28 cellular contexts compared by ENCODE assay signal in the genomic region with DNA sequence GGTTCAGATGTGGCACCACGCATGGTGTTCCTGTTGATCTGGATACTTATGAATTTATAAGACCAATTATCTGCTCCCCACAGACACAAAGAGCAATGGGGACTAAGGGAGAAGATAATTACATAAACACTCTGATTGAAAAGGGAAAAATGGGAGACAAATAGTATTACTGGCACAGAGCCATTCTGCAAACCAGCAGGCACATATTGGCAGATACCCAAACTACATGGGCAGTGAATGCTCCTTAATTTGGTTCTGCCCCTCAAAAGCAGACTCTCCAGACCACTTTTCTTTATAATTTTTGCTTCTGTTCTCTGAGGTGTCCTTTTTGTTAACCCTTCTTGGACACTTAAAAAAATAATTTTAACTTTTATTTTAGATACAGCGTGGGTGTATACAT.
DNase-seq lines count a peak whose midpoint lies in the region; ATAC-seq lines count a peak whose summit lies in the region.
"Had no signal": no experiment of that assay in that cellular context is flagged by ENCODE, and none has a peak within 500 bp of the region (broad histone marks: within the 10 kb centered on the region; RNA-seq: fewer than 3 reads in every experiment).

No MANE protein-coding gene starts in this region.

- no peaks in the 10 kb centered on the region for H3K27me3 Mint-ChIP-seq in activated CD8-positive, alpha-beta T cell treated with anti-CD3 and anti-CD28 coated beads, Interleukin-2, amount 10 ng/mL, durations not matched to agents 7 days and 5 days (ENCODE audit: low read depth)
- H3K27me3 Mint-ChIP-seq: T-cell had no signal

- H3K4me3 Mint-ChIP-seq in activated CD8-positive, alpha-beta T cell treated with anti-CD3 and anti-CD28 coated beads, Interleukin-2, amount 10 ng/mL, durations not matched to agents 7 days and 5 days, result no peak overlapping the region
- H3K4me3 Mint-ChIP-seq: CD14-positive monocyte, neural progenitor cell, T-cell had no signal

- H3K36me3 Mint-ChIP-seq in activated CD8-positive, alpha-beta T cell treated with anti-CD3 and anti-CD28 coated beads, Interleukin-2, amount 10 ng/mL, durations not matched to agents 7 days and 5 days (ENCODE audit: low read depth), result no peaks in the 10 kb centered on the region
- H3K36me3 Mint-ChIP-seq: CD14-positive monocyte, neural progenitor cell, T-cell had no signal

- no peak overlapping the region for H3K27ac Mint-ChIP-seq in activated CD8-positive, alpha-beta T cell treated with anti-CD3 and anti-CD28 coated beads, Interleukin-2, amount 10 ng/mL, durations not matched to agents 7 days and 5 days
- H3K27ac Mint-ChIP-seq: activated naive CD4-positive, alpha-beta T cell treated with anti-CD3 and anti-CD28 coated beads, Interleukin-2, amount 50 U/mL, for 72 hours; CD14-positive monocyte; neural progenitor cell; T-cell had no signal

- no peaks in the 10 kb centered on the region for H3K4me1 Mint-ChIP-seq in activated CD8-positive, alpha-beta T cell treated with anti-CD3 and anti-CD28 coated beads, Interleukin-2, amount 10 ng/mL, durations not matched to agents 7 days and 5 days (ENCODE audit: low read depth)
- H3K4me1 Mint-ChIP-seq: CD14-positive monocyte, neural progenitor cell, T-cell had no signal

- DNase-seq in DMS 273 (lab: John Stamatoyannopoulos, UW; ENCODE audit: unreplicated experiment) (peak; percentile 32), DMS 273 treated with DMSO at 0.1 percent for 48 hours (lab: John Stamatoyannopoulos, UW) (no peak), NCI-H1436 (lab: John Stamatoyannopoulos, UW) (peak; percentile 66), NCI-H2227 treated with DMSO at 0.1 percent for 48 hours (lab: John Stamatoyannopoulos, UW) (peak; percentile 73), SHP77 treated with DMSO at 0.1 percent for 48 hours (lab: John Stamatoyannopoulos, UW) (peak; percentile 47), Kasumi-1 (lab: John Stamatoyannopoulos, UW) (no peak), GM19240 (ENCODE audit: insufficient read length, low spot score) (no peak)
- DNase-seq in activated CD8-positive, alpha-beta T cell treated with anti-CD3 and anti-CD28 coated beads, Interleukin-2, amount 10 ng/mL, durations not matched to agents 7 days and 5 days, result no peak
- DNase-seq: activated CD4-positive, alpha-beta T cell treated with anti-CD3 and anti-CD28 coated beads for 48 hours; activated effector memory CD4-positive, alpha-beta T cell treated with Interleukin-2 at 50 U/mL for 16 hours; amygdala; brain microvascular endothelial cell; H7; heart right ventricle; KG1; left ventricle myocardium superior; mesendoderm; MG63; NCI-H187 treated with DMSO at 0.1 percent for 48 hours; NCI-H526 treated with DMSO at 0.1 percent for 48 hours; pancreas; retina; stimulated activated naive CD4-positive, alpha-beta T cell; T-cell; WERI-Rb-1 had no signal

- H3K9me3 Mint-ChIP-seq in activated CD8-positive, alpha-beta T cell treated with anti-CD3 and anti-CD28 coated beads, Interleukin-2, amount 10 ng/mL, durations not matched to agents 7 days and 5 days (ENCODE audit: insufficient read depth), result peaks cover 19% of the 10 kb centered on the region

- CTCF ChIA-PET in activated CD8-positive, alpha-beta T cell treated with anti-CD3 and anti-CD28 coated beads, Interleukin-2, amount 10 ng/mL, durations not matched to agents 7 days and 5 days (lab: Charles Lee), result no interaction called here

- ATAC-seq in activated CD8-positive, alpha-beta T cell treated with anti-CD3 and anti-CD28 coated beads, Interleukin-2, amount 10 ng/mL, durations not matched to agents 7 days and 5 days, result no peak
- ATAC-seq: activated naive CD4-positive, alpha-beta T cell treated with anti-CD3 and anti-CD28 coated beads, Interleukin-2, amount 50 U/mL, for 72 hours; heart right ventricle; left ventricle myocardium superior; pancreas; T-cell had no signal

- POLR2A ChIA-PET in activated CD8-positive, alpha-beta T cell treated with anti-CD3 and anti-CD28 coated beads, Interleukin-2, amount 10 ng/mL, durations not matched to agents 7 days and 5 days (lab: Charles Lee), result no interaction called here

Comparison
In these comparisons a context has a peak if more than half of its experiments do, and no peak if none do; other contexts are left out.
1. DNase-seq: peak in DMS 273 (single experiment), NCI-H1436 (single experiment), NCI-H2227 treated with DMSO at 0.1 percent for 48 hours (single experiment) and SHP77 treated with DMSO at 0.1 percent for 48 hours (single experiment); none in DMS 273 treated with DMSO at 0.1 percent for 48 hours (single experiment), Kasumi-1 (0 of 2), GM19240 (single experiment) and activated CD8-positive, alpha-beta T cell treated with anti-CD3 and anti-CD28 coated beads, Interleukin-2, amount 10 ng/mL, durations not matched to agents 7 days and 5 days (single experiment).